Comparison of ENCODE assay signal across 1 cellular context in genomic region chr6:125584468-125584939, GRCh38.
TF ChIP-seq lines count a peak whose summit lies in the region.

No MANE protein-coding gene starts in this region.

TF ChIP-seq in HEK293, 187 proteins besides CTCF, POLR2A, EP300 and RAD21 (continued from another document):
- TF ChIP-seq ZBTB44 (tag by site-specific recombination; IDR thresholded peaks at IDR 0.05) (peak; percentile 100), PRDM10 (tag by site-specific recombination; IDR thresholded peaks at IDR 0.05) (peak; percentile 32; the same call in 1 of the 2 replicates), ZNF843 (tag by site-specific recombination; IDR thresholded peaks at IDR 0.05) (peak; percentile 44; the same call in 1 of the 2 replicates), KLF17 (tag by site-specific recombination; IDR thresholded peaks at IDR 0.05) (0 out of 2 replicates have a peak, but pooled peaks have one; percentile 20), ZBTB10 (tag by site-specific recombination; IDR thresholded peaks at IDR 0.05) (no peak), BCL11B (tag by site-specific recombination; IDR thresholded peaks at IDR 0.05; ENCODE audit: low read depth) (no peak), ZNF629 (tag by site-specific recombination; IDR thresholded peaks at IDR 0.05) (peak; percentile 71), AEBP2 (tag by site-specific recombination; IDR thresholded peaks at IDR 0.05; ENCODE audit: borderline replicate concordance) (no peak), ZNF692 (tag by site-specific recombination; IDR thresholded peaks at IDR 0.05) (peak; percentile 56), ZNF138 (tag by site-specific recombination; IDR thresholded peaks at IDR 0.05; ENCODE audit: borderline replicate concordance) (no peak), ZNF530 (tag by site-specific recombination; IDR thresholded peaks at IDR 0.05; ENCODE audit: low read depth) (no peak), ZNF248 (tag by site-specific recombination; IDR thresholded peaks at IDR 0.05) (no peak), PRDM4 (tag by site-specific recombination; IDR thresholded peaks at IDR 0.05) (no peak), IKZF3 (tag by site-specific recombination; IDR thresholded peaks at IDR 0.05) (peak; percentile 55; the same call in 1 of the 2 replicates), ZBTB20 (tag by site-specific recombination; IDR thresholded peaks at IDR 0.05) (peak; percentile 55), HIC1 (tag by site-specific recombination; IDR thresholded peaks at IDR 0.05) (no peak), ZIC2 (tag by site-specific recombination; IDR thresholded peaks at IDR 0.05) (peak; percentile 97), ZNF37A (tag by site-specific recombination; IDR thresholded peaks at IDR 0.05) (no peak), ZBTB48 (tag by site-specific recombination; IDR thresholded peaks at IDR 0.05) (no peak; the same call in 1 of the 2 replicates), ZNF670 (tag by site-specific recombination; IDR thresholded peaks at IDR 0.05; ENCODE audit: low read depth) (no peak), ZNF426 (tag by site-specific recombination; IDR thresholded peaks at IDR 0.05) (no peak)
